In the genomic region with DNA sequence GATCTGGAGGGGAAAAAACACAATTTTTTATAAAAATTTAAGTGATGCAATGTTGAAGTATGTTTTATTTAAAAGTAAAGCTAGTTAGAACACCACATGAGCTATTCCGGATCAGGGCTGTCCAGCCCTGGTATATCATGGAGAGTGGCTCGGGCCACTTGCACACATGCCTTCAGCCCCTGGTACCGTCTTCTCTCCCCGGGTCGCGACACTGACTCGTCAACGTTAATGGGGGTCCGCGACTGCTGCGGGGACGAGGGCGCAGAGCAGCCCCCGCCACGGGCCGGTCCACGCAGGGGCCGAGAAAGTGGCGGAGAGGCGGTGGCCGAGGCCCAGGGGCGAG, we compare ENCODE assay signal across 8 cellular contexts.
DNase-seq lines count a peak whose midpoint lies in the region; ATAC-seq and TF ChIP-seq lines count a peak whose summit lies in the region.

No MANE protein-coding gene starts in this region.

- 3 to 10% (median 5%) methylated on average over 9 to 22 of the region's 22 CpGs for WGBS in spleen, 5 donors

- no peaks in the 10 kb centered on the region for H3K36me3 ChIP-seq in iPS-20b (ENCODE audit: insufficient read depth, low read depth, low read length)
- no peaks in the 10 kb centered on the region for H3K36me3 ChIP-seq in spleen

- DNase-seq in astrocyte of the hippocampus (ENCODE audit: low read depth, low spot score) (peak; percentile 51), spleen (no peak), SIG-M5 treated with dmso at 0.1 percent for 504 hours (lab: John Stamatoyannopoulos, UW; ENCODE audit: unreplicated experiment) (no peak), NCI-H524 treated with DMSO at 0.1 percent for 48 hours (lab: John Stamatoyannopoulos, UW) (no peak), COLO668 (lab: John Stamatoyannopoulos, UW; ENCODE audit: unreplicated experiment) (no peak)

- no peaks in the 10 kb centered on the region for H3K9me3 ChIP-seq in iPS-20b (ENCODE audit: insufficient read depth, low read depth, low read length)
- no peaks in the 10 kb centered on the region for H3K9me3 ChIP-seq in spleen

- intact Hi-C loops in spleen (cut with DNase I; ENCODE audit: low total_unique reads) = no loop called here

- H3K27me3 ChIP-seq in iPS-20b (ENCODE audit: insufficient read depth, low read length) = peaks cover 13% of the 10 kb centered on the region; the same call in 1 of the 2 replicates
- peaks cover 0 to 72% (median 24%) of the 10 kb centered on the region in 7 donors for H3K27me3 ChIP-seq in spleen (replicated peaks in 1 of 7)

- H3K27ac ChIP-seq in iPS-20b (ENCODE audit: low read length) (no peak overlapping the region), spleen (peak overlapping the region in 4 of 8 donors; percentile 50 to 78 (median 58))

- peak; percentile 10 for ATAC-seq in HG02588 (IDR thresholded peaks at IDR 0.05; ENCODE audit: unreplicated experiment)
- no peak for ATAC-seq in GM18909 (IDR thresholded peaks at IDR 0.05; ENCODE audit: poor library complexity, unreplicated experiment)

- TF ChIP-seq CTCF in spleen (IDR thresholded peaks at IDR 0.05 in 8 of 11, conservative IDR thresholded peaks at IDR 0.05 in 3 of 11) = no peak

- H3K9ac ChIP-seq in iPS-20b (ENCODE audit: low read depth, low read length) = peak overlapping the region; percentile 65; the same call in 1 of the 2 replicates

- H3K4me3 ChIP-seq in iPS-20b (ENCODE audit: low read length) = peak overlapping the region; percentile 77
- H3K4me3 ChIP-seq in spleen = peak overlapping the region; percentile 14 to 70 (median 55)

- H3K4me1 ChIP-seq in iPS-20b (ENCODE audit: insufficient read depth, low read length) (peaks cover 15% of the 10 kb centered on the region), spleen (peaks cover 3 to 24% (median 22%) of the 10 kb centered on the region in 6 donors)

- no peak for TF ChIP-seq POLR2A in spleen (IDR thresholded peaks at IDR 0.05)
